ENCODE assay signal across 1 cellular context in the genomic region with DNA sequence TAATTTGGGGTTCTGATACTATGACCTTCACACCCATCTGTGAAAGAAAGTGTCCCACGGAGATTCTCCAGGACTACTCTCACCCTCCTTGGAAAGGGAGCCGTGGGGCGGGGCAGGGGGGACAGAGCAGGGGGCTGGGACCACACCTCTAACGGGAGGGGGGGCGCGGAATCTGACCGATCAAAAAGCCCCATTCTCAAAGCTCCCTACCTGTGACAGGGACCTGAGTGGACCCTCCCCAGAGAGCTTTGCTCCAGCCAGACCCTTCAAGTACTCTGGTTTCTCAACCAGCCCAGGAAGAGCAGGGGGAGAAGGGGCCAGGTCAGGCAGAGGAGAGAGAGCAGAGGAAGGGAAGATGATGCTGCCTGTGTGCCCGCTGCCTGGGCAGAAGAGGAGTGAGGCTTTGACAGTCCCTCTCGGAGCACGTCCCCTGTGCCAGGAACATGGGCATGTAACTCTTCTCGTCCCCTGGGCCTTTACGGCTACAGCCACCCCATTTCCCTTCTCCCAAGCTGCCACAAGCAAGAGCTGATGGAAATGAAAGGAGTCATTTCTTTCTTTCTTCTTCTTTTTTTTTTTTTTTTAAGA.
TF ChIP-seq lines count a peak whose summit lies in the region.

No MANE protein-coding gene starts in this region.

TF ChIP-seq in WTC11, 78 proteins besides CTCF, POLR2A, EP300 and RAD21 (continued from another document):
- TF ChIP-seq, protein P1, sequence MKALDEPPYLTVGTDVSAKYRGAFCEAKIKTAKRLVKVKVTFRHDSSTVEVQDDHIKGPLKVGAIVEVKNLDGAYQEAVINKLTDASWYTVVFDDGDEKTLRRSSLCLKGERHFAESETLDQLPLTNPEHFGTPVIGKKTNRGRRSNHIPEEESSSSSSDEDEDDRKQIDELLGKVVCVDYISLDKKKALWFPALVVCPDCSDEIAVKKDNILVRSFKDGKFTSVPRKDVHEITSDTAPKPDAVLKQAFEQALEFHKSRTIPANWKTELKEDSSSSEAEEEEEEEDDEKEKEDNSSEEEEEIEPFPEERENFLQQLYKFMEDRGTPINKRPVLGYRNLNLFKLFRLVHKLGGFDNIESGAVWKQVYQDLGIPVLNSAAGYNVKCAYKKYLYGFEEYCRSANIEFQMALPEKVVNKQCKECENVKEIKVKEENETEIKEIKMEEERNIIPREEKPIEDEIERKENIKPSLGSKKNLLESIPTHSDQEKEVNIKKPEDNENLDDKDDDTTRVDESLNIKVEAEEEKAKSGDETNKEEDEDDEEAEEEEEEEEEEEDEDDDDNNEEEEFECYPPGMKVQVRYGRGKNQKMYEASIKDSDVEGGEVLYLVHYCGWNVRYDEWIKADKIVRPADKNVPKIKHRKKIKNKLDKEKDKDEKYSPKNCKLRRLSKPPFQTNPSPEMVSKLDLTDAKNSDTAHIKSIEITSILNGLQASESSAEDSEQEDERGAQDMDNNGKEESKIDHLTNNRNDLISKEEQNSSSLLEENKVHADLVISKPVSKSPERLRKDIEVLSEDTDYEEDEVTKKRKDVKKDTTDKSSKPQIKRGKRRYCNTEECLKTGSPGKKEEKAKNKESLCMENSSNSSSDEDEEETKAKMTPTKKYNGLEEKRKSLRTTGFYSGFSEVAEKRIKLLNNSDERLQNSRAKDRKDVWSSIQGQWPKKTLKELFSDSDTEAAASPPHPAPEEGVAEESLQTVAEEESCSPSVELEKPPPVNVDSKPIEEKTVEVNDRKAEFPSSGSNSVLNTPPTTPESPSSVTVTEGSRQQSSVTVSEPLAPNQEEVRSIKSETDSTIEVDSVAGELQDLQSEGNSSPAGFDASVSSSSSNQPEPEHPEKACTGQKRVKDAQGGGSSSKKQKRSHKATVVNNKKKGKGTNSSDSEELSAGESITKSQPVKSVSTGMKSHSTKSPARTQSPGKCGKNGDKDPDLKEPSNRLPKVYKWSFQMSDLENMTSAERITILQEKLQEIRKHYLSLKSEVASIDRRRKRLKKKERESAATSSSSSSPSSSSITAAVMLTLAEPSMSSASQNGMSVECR (CRISPR knock-in tag; IDR thresholded peaks at IDR 0.05; ENCODE audit: borderline replicate concordance): no peak
- no peak for TF ChIP-seq SMAD3 (CRISPR knock-in tag; IDR thresholded peaks at IDR 0.05; ENCODE audit: borderline replicate concordance)
- TF ChIP-seq ESRRA (CRISPR knock-in tag; IDR thresholded peaks at IDR 0.05; ENCODE audit: borderline replicate concordance): no peak
- TF ChIP-seq, protein P2, sequence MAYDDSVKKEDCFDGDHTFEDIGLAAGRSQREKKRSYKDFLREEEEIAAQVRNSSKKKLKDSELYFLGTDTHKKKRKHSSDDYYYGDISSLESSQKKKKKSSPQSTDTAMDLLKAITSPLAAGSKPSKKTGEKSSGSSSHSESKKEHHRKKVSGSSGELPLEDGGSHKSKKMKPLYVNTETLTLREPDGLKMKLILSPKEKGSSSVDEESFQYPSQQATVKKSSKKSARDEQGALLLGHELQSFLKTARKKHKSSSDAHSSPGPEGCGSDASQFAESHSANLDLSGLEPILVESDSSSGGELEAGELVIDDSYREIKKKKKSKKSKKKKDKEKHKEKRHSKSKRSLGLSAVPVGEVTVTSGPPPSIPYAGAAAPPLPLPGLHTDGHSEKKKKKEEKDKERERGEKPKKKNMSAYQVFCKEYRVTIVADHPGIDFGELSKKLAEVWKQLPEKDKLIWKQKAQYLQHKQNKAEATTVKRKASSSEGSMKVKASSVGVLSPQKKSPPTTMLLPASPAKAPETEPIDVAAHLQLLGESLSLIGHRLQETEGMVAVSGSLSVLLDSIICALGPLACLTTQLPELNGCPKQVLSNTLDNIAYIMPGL (CRISPR knock-in tag; IDR thresholded peaks at IDR 0.05): no peak
- TF ChIP-seq, protein P3, sequence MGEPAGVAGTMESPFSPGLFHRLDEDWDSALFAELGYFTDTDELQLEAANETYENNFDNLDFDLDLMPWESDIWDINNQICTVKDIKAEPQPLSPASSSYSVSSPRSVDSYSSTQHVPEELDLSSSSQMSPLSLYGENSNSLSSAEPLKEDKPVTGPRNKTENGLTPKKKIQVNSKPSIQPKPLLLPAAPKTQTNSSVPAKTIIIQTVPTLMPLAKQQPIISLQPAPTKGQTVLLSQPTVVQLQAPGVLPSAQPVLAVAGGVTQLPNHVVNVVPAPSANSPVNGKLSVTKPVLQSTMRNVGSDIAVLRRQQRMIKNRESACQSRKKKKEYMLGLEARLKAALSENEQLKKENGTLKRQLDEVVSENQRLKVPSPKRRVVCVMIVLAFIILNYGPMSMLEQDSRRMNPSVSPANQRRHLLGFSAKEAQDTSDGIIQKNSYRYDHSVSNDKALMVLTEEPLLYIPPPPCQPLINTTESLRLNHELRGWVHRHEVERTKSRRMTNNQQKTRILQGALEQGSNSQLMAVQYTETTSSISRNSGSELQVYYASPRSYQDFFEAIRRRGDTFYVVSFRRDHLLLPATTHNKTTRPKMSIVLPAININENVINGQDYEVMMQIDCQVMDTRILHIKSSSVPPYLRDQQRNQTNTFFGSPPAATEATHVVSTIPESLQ (CRISPR knock-in tag; IDR thresholded peaks at IDR 0.05): no peak
- no peak for TF ChIP-seq EMX1 (CRISPR knock-in tag; IDR thresholded peaks at IDR 0.05)
- TF ChIP-seq, protein P4, sequence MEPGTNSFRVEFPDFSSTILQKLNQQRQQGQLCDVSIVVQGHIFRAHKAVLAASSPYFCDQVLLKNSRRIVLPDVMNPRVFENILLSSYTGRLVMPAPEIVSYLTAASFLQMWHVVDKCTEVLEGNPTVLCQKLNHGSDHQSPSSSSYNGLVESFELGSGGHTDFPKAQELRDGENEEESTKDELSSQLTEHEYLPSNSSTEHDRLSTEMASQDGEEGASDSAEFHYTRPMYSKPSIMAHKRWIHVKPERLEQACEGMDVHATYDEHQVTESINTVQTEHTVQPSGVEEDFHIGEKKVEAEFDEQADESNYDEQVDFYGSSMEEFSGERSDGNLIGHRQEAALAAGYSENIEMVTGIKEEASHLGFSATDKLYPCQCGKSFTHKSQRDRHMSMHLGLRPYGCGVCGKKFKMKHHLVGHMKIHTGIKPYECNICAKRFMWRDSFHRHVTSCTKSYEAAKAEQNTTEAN (CRISPR knock-in tag; IDR thresholded peaks at IDR 0.05): no peak
- no peak for TF ChIP-seq SP1 (CRISPR knock-in tag; conservative IDR thresholded peaks at IDR 0.05)
- TF ChIP-seq NFYB (CRISPR knock-in tag; conservative IDR thresholded peaks at IDR 0.05; ENCODE audit: low read depth): no peak
- TF ChIP-seq OVOL2 (CRISPR knock-in tag; IDR thresholded peaks at IDR 0.05; ENCODE audit: borderline replicate concordance): no peak
- TF ChIP-seq, protein P5, sequence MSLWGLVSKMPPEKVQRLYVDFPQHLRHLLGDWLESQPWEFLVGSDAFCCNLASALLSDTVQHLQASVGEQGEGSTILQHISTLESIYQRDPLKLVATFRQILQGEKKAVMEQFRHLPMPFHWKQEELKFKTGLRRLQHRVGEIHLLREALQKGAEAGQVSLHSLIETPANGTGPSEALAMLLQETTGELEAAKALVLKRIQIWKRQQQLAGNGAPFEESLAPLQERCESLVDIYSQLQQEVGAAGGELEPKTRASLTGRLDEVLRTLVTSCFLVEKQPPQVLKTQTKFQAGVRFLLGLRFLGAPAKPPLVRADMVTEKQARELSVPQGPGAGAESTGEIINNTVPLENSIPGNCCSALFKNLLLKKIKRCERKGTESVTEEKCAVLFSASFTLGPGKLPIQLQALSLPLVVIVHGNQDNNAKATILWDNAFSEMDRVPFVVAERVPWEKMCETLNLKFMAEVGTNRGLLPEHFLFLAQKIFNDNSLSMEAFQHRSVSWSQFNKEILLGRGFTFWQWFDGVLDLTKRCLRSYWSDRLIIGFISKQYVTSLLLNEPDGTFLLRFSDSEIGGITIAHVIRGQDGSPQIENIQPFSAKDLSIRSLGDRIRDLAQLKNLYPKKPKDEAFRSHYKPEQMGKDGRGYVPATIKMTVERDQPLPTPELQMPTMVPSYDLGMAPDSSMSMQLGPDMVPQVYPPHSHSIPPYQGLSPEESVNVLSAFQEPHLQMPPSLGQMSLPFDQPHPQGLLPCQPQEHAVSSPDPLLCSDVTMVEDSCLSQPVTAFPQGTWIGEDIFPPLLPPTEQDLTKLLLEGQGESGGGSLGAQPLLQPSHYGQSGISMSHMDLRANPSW (CRISPR knock-in tag; conservative IDR thresholded peaks at IDR 0.05; ENCODE audit: low read depth): no peak
- no peak for TF ChIP-seq ELF4 (CRISPR knock-in tag; IDR thresholded peaks at IDR 0.05; ENCODE audit: low read depth)
- TF ChIP-seq CREM (CRISPR knock-in tag; IDR thresholded peaks at IDR 0.05): no peak
- TF ChIP-seq, protein P6, sequence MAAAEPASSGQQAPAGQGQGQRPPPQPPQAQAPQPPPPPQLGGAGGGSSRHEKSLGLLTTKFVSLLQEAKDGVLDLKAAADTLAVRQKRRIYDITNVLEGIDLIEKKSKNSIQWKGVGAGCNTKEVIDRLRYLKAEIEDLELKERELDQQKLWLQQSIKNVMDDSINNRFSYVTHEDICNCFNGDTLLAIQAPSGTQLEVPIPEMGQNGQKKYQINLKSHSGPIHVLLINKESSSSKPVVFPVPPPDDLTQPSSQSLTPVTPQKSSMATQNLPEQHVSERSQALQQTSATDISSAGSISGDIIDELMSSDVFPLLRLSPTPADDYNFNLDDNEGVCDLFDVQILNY (CRISPR knock-in tag; IDR thresholded peaks at IDR 0.05): no peak
TF ChIP-seq in WTC11: peak in this region for 0.
